ENCODE assay signal across 26 cellular contexts in the genomic region with DNA sequence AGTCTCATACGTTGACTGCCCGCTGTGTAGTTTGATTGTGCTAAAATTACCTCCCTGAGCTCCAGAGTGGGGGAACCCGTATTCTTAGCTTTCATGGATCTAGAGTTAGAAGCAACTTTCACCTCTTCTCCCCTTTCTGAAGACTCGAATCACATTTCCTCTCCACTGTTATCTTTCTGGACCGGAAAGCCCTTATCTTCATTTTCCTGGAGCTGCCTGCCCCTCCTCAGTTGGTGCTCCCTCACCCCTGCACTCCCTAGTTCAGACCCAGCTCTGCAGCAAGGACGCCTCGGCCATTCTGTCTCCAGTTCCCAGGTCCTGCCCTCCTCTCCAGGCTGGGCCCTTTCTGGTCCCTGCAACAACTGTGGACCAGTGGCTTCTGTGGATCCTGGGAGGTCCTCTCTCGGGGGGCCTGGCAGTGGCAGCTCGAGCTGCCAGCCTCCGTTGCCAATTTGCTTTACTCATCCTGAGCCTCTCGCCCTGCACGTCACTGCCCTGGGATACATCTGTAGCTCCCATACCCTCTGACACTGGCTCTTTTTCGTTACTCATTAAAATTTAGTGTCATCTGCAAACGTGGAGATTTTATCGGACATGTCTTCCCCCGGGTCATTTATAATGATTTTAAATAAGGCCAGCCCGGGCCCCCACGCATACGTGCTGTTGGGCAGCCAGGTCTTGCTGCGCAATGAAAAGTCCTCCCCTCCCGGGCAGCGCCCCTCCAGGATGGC.
"Had no signal": no experiment of that assay in that cellular context is flagged by ENCODE, and none has a peak within 500 bp of the region (broad histone marks: within the 10 kb centered on the region; RNA-seq: fewer than 3 reads in every experiment).

No MANE protein-coding gene starts in this region.

- H3K36me3 Mint-ChIP-seq: activated CD8-positive, alpha-beta memory T cell treated with anti-CD3 and anti-CD28 coated beads, Interleukin-2, amount 10 ng/mL, durations not matched to agents 7 days and 5 days; activated naive CD4-positive, alpha-beta T cell treated with anti-CD3 and anti-CD28 coated beads, Interleukin-2, amount 50 U/mL, for 24 hours; T-cell; WTC11 had no signal

- H3K9me3 Mint-ChIP-seq: activated naive CD4-positive, alpha-beta T cell treated with anti-CD3 and anti-CD28 coated beads, Interleukin-2, amount 50 U/mL, for 24 hours; activated T-cell treated with anti-CD3 and anti-CD28 coated beads, Interleukin-2, amount 50 U/mL, for 24 hours; activated T-helper 1 cell treated with anti-CD3 and anti-CD28 coated beads, Interleukin-12 subunit alpha, Interleukin-12 subunit beta, Interleukin-2, Interleukin-4 antibody, amounts not matched to agents 30 ng/mL and 10 ng/mL and 1 ng/mL, durations not matched to agents 14 hours and 24 hours and 36 hours; T-cell; WTC11 had no signal

- H3K27ac Mint-ChIP-seq: activated CD8-positive, alpha-beta memory T cell treated with anti-CD3 and anti-CD28 coated beads, Interleukin-2, amount 10 ng/mL, durations not matched to agents 7 days and 5 days; activated naive CD4-positive, alpha-beta T cell treated with anti-CD3 and anti-CD28 coated beads, Interleukin-2, amount 50 U/mL, for 24 hours; activated T-cell treated with anti-CD3 and anti-CD28 coated beads, Interleukin-2, amount 50 U/mL, for 24 hours; activated T-helper 1 cell treated with anti-CD3 and anti-CD28 coated beads, Interleukin-12 subunit alpha, Interleukin-12 subunit beta, Interleukin-2, Interleukin-4 antibody, amounts not matched to agents 30 ng/mL and 10 ng/mL and 1 ng/mL, durations not matched to agents 14 hours and 24 hours and 36 hours; T-cell; WTC11 had no signal

- H3K36me3 ChIP-seq: SJCRH30 had no signal

- H3K27ac ChIP-seq: SJCRH30 had no signal

- ATAC-seq: activated CD8-positive, alpha-beta memory T cell treated with anti-CD3 and anti-CD28 coated beads, Interleukin-2, amount 10 ng/mL, durations not matched to agents 7 days and 5 days; Panc1; T-cell; WTC11 had no signal

- H3K4me1 ChIP-seq: SJCRH30 had no signal

- H3K4me3 ChIP-seq: SJCRH30 had no signal

- H3K9me3 ChIP-seq: SJCRH30 had no signal

- H3K4me1 Mint-ChIP-seq: activated CD8-positive, alpha-beta memory T cell treated with anti-CD3 and anti-CD28 coated beads, Interleukin-2, amount 10 ng/mL, durations not matched to agents 7 days and 5 days; activated naive CD4-positive, alpha-beta T cell treated with anti-CD3 and anti-CD28 coated beads, Interleukin-2, amount 50 U/mL, for 24 hours; T-cell had no signal

- H3K4me3 Mint-ChIP-seq: activated CD8-positive, alpha-beta memory T cell treated with anti-CD3 and anti-CD28 coated beads, Interleukin-2, amount 10 ng/mL, durations not matched to agents 7 days and 5 days; activated naive CD4-positive, alpha-beta T cell treated with anti-CD3 and anti-CD28 coated beads, Interleukin-2, amount 50 U/mL, for 24 hours; activated T-cell treated with anti-CD3 and anti-CD28 coated beads, Interleukin-2, amount 50 U/mL, for 24 hours; activated T-helper 1 cell treated with anti-CD3 and anti-CD28 coated beads, Interleukin-12 subunit alpha, Interleukin-12 subunit beta, Interleukin-2, Interleukin-4 antibody, amounts not matched to agents 30 ng/mL and 10 ng/mL and 1 ng/mL, durations not matched to agents 14 hours and 24 hours and 36 hours; T-cell; WTC11 had no signal

- DNase-seq: activated CD4-positive, alpha-beta T cell treated with anti-CD3 and anti-CD28 coated beads for 48 hours; activated CD4-positive, alpha-beta T cell treated with anti-CD3 and anti-CD28 coated beads, Interleukin-2, amount 50 U/mL, for 48 hours; activated CD4-positive, CD25-positive, alpha-beta regulatory T cell treated with anti-CD3 and anti-CD28 coated beads, Interleukin-2, amount 50 U/mL, for 72 hours; activated CD8-positive, alpha-beta memory T cell treated with anti-CD3 and anti-CD28 coated beads, Interleukin-2, amount 10 ng/mL, durations not matched to agents 7 days and 5 days; activated effector memory CD4-positive, alpha-beta T cell treated with Interleukin-2 at 50 U/mL for 16 hours; activated naive CD4-positive, alpha-beta T cell; activated T-cell treated with anti-CD3 and anti-CD28 coated beads, Interleukin-2, amount 50 U/mL, for 24 hours; central memory CD4-positive, alpha-beta T cell; IMR-90; KG1; NCI-H1048; NCI-H2029; NCI-H2107; NCI-H2171 treated with DMSO at 0.1 percent for 48 hours; NCI-H345; NCI-H510A; NCI-H526 treated with DMSO at 0.1 percent for 48 hours; RPMI8226; SJCRH30; T-cell; T-helper 2 cell; T1000 had no signal
